ENCODE assay signal across 9 cellular contexts in the genomic region with DNA sequence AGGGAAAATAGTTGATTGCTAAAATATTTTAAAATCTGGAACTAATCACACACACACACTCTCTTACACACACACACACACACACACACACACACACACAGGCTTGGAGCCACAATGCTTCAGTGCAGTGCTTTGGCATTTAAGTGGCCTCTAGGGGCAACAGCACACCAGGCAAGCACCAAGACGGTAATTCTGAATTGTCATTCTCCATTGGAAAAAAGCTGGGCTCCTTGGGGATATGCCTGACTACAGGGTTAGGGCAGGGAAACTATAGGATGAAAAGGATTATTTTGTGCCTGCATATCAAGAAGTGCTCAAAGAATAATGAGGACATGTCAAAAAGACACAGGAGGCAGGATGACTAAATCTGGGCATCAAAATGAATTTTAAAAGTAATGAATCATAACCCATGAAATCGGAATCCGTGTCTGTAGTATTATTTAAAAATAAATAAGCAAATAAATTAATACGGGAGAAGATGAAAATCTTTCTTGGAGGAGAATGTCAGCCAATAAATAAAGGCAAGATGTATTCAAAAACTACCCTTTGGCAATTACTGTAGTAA. TPM values are rescaled to one million over a fixed set of nuclear protein-coding genes. Genes with fewer than 3 reads are reported as not detected.
DNase-seq lines count a peak whose midpoint lies in the region; ATAC-seq and TF ChIP-seq lines count a peak whose summit lies in the region.
"Had no signal": no experiment of that assay in that cellular context is flagged by ENCODE, and none has a peak within 500 bp of the region (broad histone marks: within the 10 kb centered on the region; RNA-seq: fewer than 3 reads in every experiment).

No MANE protein-coding gene starts in this region.

- peak; percentile 36 for ATAC-seq in GM18868 (IDR thresholded peaks at IDR 0.05; ENCODE audit: unreplicated experiment)
- peak; percentile 67 for ATAC-seq in T-helper 17 cell
- ATAC-seq in foreskin keratinocyte = peak; percentile 51
- ATAC-seq in GM21737 (IDR thresholded peaks at IDR 0.05; ENCODE audit: unreplicated experiment) = no peak

- peaks cover 10% of the 10 kb centered on the region for H3K27me3 Mint-ChIP-seq in T-helper 17 cell

- no peaks in the 10 kb centered on the region for H3K9me3 ChIP-seq in T-helper 17 cell (ENCODE audit: control insufficient read depth, low read length, poor library complexity, severe bottlenecking)

- H3K27me3 ChIP-seq in foreskin keratinocyte = no peaks in the 10 kb centered on the region

- peaks cover 18% of the 10 kb centered on the region for H3K4me1 Mint-ChIP-seq in T-helper 17 cell

- no peak overlapping the region for H3K4me3 Mint-ChIP-seq in T-helper 17 cell
- H3K4me3 Mint-ChIP-seq: naive thymus-derived CD8-positive, alpha-beta T cell had no signal

- H3K4me1 ChIP-seq in foreskin keratinocyte = no peaks in the 10 kb centered on the region

- DNase-seq in COLO668 (lab: John Stamatoyannopoulos, UW; ENCODE audit: unreplicated experiment) = peak; percentile 28
- DNase-seq in HK-2 (ENCODE audit: unreplicated experiment) = peak; percentile 16
- no peak for DNase-seq in T-helper 17 cell
- DNase-seq in foreskin keratinocyte = peak in 1 of 2 donors; percentile 25
- peak; percentile 77 for DNase-seq in pons (ENCODE audit: low spot score)
- DNase-seq in NCI-H524 treated with DMSO at 0.1 percent for 48 hours (lab: John Stamatoyannopoulos, UW) = no peak
- DNase-seq: naive thymus-derived CD8-positive, alpha-beta T cell had no signal

- H3K27ac ChIP-seq in foreskin keratinocyte = no peak overlapping the region

- H3K36me3 Mint-ChIP-seq in T-helper 17 cell (ENCODE audit: low read depth) = peaks cover 5% of the 10 kb centered on the region

- TF ChIP-seq CTCF in foreskin keratinocyte (conservative IDR thresholded peaks at IDR 0.05) = peak; percentile 56

- H3K27ac Mint-ChIP-seq in T-helper 17 cell = no peak overlapping the region

RNA-seq across cellular contexts. Expression of gene DDC, which starts 30.4 kb away (rescaled TPM):
- total RNA-seq in T-helper 17 cell = not detected
- total RNA-seq in foreskin keratinocyte = not detected in 2 replicates
- not detected in 2 replicates for polyA plus RNA-seq in foreskin keratinocyte
- total RNA-seq: naive thymus-derived CD8-positive, alpha-beta T cell had no signal
- polyA plus RNA-seq: naive thymus-derived CD8-positive, alpha-beta T cell had no signal

Comparison
In these comparisons a context has a peak if more than half of its experiments do, and no peak if none do; other contexts are left out.
1. DNase-seq: peak in COLO668 (single experiment), HK-2 (single experiment) and pons (single experiment); none in T-helper 17 cell (0 of 3) and NCI-H524 treated with DMSO at 0.1 percent for 48 hours (single experiment).